In the genomic region with DNA sequence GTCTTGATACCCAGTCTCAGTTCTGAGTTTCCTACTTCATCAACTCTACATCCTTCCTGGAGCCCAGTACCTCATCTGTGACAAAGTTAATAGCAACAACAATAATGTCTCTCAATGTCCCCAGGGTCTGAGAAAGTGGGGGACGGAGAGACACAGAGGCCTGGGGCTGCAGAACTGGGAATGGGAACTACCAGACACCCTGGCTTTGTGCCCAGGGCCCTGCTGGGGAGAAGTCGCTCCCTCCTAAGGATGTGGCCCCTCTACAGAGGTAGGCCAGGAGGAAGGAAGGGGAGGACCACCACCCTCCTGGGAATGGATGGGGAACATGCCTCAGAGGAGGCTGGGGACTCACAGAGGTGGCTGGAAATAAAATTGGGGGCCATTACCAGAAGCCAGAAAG, we compare ENCODE assay signal across 22 cellular contexts. TPM values are rescaled to one million over a fixed set of nuclear protein-coding genes. Genes with fewer than 3 reads are reported as not detected.
DNase-seq lines count a peak whose midpoint lies in the region; ATAC-seq and TF ChIP-seq lines count a peak whose summit lies in the region.
"Had no signal": no experiment of that assay in that cellular context is flagged by ENCODE, and none has a peak within 500 bp of the region (broad histone marks: within the 10 kb centered on the region; RNA-seq: fewer than 3 reads in every experiment).

No MANE protein-coding gene starts in this region.

- no peak overlapping the region for H3K4me3 ChIP-seq in BLaER1
- H3K4me3 ChIP-seq: A549, GM12878, GM23248 had no signal

- H3K9ac ChIP-seq in BLaER1: peak overlapping the region; percentile 18; the same call in 1 of the 2 replicates
- H3K9ac ChIP-seq: GM23248 had no signal

- peaks cover 24% of the 10 kb centered on the region for H3K4me1 ChIP-seq in BLaER1

- H3K4me3 Mint-ChIP-seq in activated naive CD4-positive, alpha-beta T cell treated with anti-CD3 and anti-CD28 coated beads, Interleukin-2, amount 10 ng/mL, durations not matched to agents 7 days and 5 days: no peak overlapping the region
- H3K4me3 Mint-ChIP-seq in T-helper 17 cell: no peak overlapping the region
- H3K4me3 Mint-ChIP-seq: CD14-positive monocyte; CD4-positive, alpha-beta T cell; CD8-positive, alpha-beta memory T cell had no signal

- 0 out of 2 replicates have a peak overlapping the region, but pooled peaks have one; percentile 30 for H3K27ac ChIP-seq in BLaER1
- H3K27ac ChIP-seq: A549, GM23248 had no signal

- H3K4me2 ChIP-seq in BLaER1: peak overlapping the region; percentile 81
- H3K4me2 ChIP-seq: A549 had no signal

- H3K9me3 ChIP-seq in BLaER1 (no peaks in the 10 kb centered on the region), T-helper 17 cell (ENCODE audit: control insufficient read depth, low read length, poor library complexity, severe bottlenecking) (no peaks in the 10 kb centered on the region)
- H3K9me3 ChIP-seq: A549 had no signal

- CTCF ChIA-PET in activated naive CD4-positive, alpha-beta T cell treated with anti-CD3 and anti-CD28 coated beads, Interleukin-2, amount 10 ng/mL, durations not matched to agents 7 days and 5 days (lab: Charles Lee): no interaction called here

- no peak for DNase-seq in activated naive CD4-positive, alpha-beta T cell treated with anti-CD3 and anti-CD28 coated beads, Interleukin-2, amount 10 ng/mL, durations not matched to agents 7 days and 5 days
- no peak for DNase-seq in activated naive CD4-positive, alpha-beta T cell treated with Interleukin-2 at 50 U/mL for 16 hours
- DNase-seq in GM20000 (ENCODE audit: low spot score) (peak; percentile 32), T-helper 17 cell (no peak), putamen (ENCODE audit: low spot score) (no peak)
- DNase-seq: 8988T; ACHN; AML-193; CD4-positive, alpha-beta T cell; CD8-positive, alpha-beta memory T cell; DMS 273 treated with DMSO at 0.1 percent for 48 hours; DMS79; EL; GDM1; GM23248; H7; HCEC 1CT had no signal

- H3K27me3 Mint-ChIP-seq in activated naive CD4-positive, alpha-beta T cell treated with anti-CD3 and anti-CD28 coated beads, Interleukin-2, amount 10 ng/mL, durations not matched to agents 7 days and 5 days: peaks cover 26% of the 10 kb centered on the region
- H3K27me3 Mint-ChIP-seq in T-helper 17 cell: peaks cover 15% of the 10 kb centered on the region

- H3K4me1 Mint-ChIP-seq in activated naive CD4-positive, alpha-beta T cell treated with anti-CD3 and anti-CD28 coated beads, Interleukin-2, amount 10 ng/mL, durations not matched to agents 7 days and 5 days: no peaks in the 10 kb centered on the region
- H3K4me1 Mint-ChIP-seq in T-helper 17 cell: peaks cover 5% of the 10 kb centered on the region
- H3K4me1 Mint-ChIP-seq: CD14-positive monocyte; CD8-positive, alpha-beta memory T cell had no signal

- no peaks in the 10 kb centered on the region for H3K27me3 ChIP-seq in BLaER1

- peak overlapping the region; percentile 50 for H3K27ac Mint-ChIP-seq in activated naive CD4-positive, alpha-beta T cell treated with anti-CD3 and anti-CD28 coated beads, Interleukin-2, amount 10 ng/mL, durations not matched to agents 7 days and 5 days
- no peak overlapping the region for H3K27ac Mint-ChIP-seq in T-helper 17 cell
- H3K27ac Mint-ChIP-seq: CD4-positive, alpha-beta T cell had no signal

- no peaks in the 10 kb centered on the region for H4K20me1 ChIP-seq in BLaER1

- H3K9me3 Mint-ChIP-seq in activated naive CD4-positive, alpha-beta T cell treated with anti-CD3 and anti-CD28 coated beads, Interleukin-2, amount 10 ng/mL, durations not matched to agents 7 days and 5 days: no peaks in the 10 kb centered on the region
- H3K9me3 Mint-ChIP-seq: CD14-positive monocyte; CD4-positive, alpha-beta T cell; CD8-positive, alpha-beta memory T cell had no signal

- H3K36me3 ChIP-seq in BLaER1: no peaks in the 10 kb centered on the region

- no peak for ATAC-seq in T-helper 17 cell
- ATAC-seq: A549, GM12878 had no signal

- H3K36me3 Mint-ChIP-seq in activated naive CD4-positive, alpha-beta T cell treated with anti-CD3 and anti-CD28 coated beads, Interleukin-2, amount 10 ng/mL, durations not matched to agents 7 days and 5 days: no peaks in the 10 kb centered on the region
- H3K36me3 Mint-ChIP-seq in T-helper 17 cell (ENCODE audit: low read depth): no peaks in the 10 kb centered on the region
- H3K36me3 Mint-ChIP-seq: CD14-positive monocyte; CD8-positive, alpha-beta memory T cell had no signal

- no peak for TF ChIP-seq CTCF in GM20000 (IDR thresholded peaks at IDR 0.05; ENCODE audit: extremely low read depth, missing control alignments)

RNA-seq across cellular contexts. Expression of a gene that starts 5.5 kb away (rescaled TPM):
- total RNA-seq in T-helper 17 cell: not detected
- total RNA-seq: CD4-positive, alpha-beta T cell; CD8-positive, alpha-beta memory T cell; GM12878; GM23248; H1; H7 had no signal

RNA-seq across cellular contexts. Expression of a gene that starts 15.0 kb away (rescaled TPM):
- under 1 TPM; 0.55 to 0.92 TPM for total RNA-seq in T-helper 17 cell
- total RNA-seq: H1, H7 had no signal

RNA-seq across cellular contexts. Expression of a gene that starts 37.3 kb away (rescaled TPM):
- not detected for total RNA-seq in T-helper 17 cell
- total RNA-seq: CD4-positive, alpha-beta T cell; CD8-positive, alpha-beta memory T cell; GM12878; GM23248; H7 had no signal

RNA-seq across cellular contexts. Expression of a gene that starts 39.8 kb away (rescaled TPM):
- total RNA-seq in T-helper 17 cell: 10 to 100 TPM; 46.4 to 47.2 TPM

RNA-seq across cellular contexts. Expression of a gene that starts 50.7 kb away (rescaled TPM):
- 10 to 100 TPM in 1 of 2 donors, 1 to 10 TPM in 1; 8.7 to 16.2 TPM for total RNA-seq in T-helper 17 cell
